ENCODE assay signal across 8 cellular contexts in the genomic region with DNA sequence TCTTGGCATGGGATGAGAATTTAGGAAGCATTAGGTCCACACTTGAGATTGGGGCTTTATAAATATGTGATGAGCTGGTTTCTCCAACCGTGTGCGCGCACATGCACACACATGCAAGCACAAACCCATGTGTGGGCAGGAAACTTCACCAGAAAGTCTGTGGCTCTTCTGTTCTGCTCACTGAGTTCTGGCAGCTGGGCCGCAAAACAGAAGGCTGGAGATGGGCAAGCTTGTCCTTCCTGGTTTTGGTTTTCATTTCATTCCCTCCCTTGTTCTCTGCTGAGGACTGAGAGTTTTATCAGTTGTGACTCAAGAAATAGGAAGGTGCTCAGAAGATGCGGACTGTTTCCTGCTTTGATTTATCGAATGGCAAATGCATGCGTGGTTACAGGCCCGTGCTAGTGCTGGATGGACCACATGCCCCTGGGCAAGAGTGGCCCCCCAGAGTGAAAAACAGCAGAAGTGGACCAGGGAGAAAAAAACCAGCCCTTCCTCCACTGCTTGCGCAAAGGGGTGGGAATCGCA. TPM values are rescaled to one million over a fixed set of nuclear protein-coding genes. Genes with fewer than 3 reads are reported as not detected.
A peak's percentile ranks its signal among the peaks of the same experiment; 100 is the strongest.
DNase-seq lines count a peak whose midpoint lies in the region; ATAC-seq and TF ChIP-seq lines count a peak whose summit lies in the region.

No MANE protein-coding gene starts in this region.

- H3K27me3 ChIP-seq in MG63: no peaks in the 10 kb centered on the region

- H3K9me3 Mint-ChIP-seq in T-helper 1 cell treated with Interleukin-12 subunit alpha and Interleukin-12 subunit beta and Interleukin-4 antibody, amounts not matched to agents 30 μg/mL and 1 μg/mL, for 36 hours: no peaks in the 10 kb centered on the region
- peaks cover 10% of the 10 kb centered on the region for H3K9me3 Mint-ChIP-seq in glutamatergic neuron (ENCODE audit: unreplicated experiment)
- no peaks in the 10 kb centered on the region for H3K9me3 Mint-ChIP-seq in stimulated activated effector memory CD8-positive, alpha-beta T cell treated with anti-CD3 and anti-CD28 coated beads, Interleukin-12 subunit alpha, Interleukin-12 subunit beta, amount 100 ng/mL, for 72 hours
- no peaks in the 10 kb centered on the region for H3K9me3 Mint-ChIP-seq in type B pancreatic cell

- no peaks in the 10 kb centered on the region for H3K9me3 ChIP-seq in MG63

- DNase-seq in glutamatergic neuron: no peak
- DNase-seq in stimulated activated effector memory CD8-positive, alpha-beta T cell treated with anti-CD3 and anti-CD28 coated beads, Interleukin-12 subunit alpha, Interleukin-12 subunit beta, amount 100 ng/mL, for 72 hours (ENCODE audit: low spot score in 2 of 2): no peak
- DNase-seq in type B pancreatic cell (ENCODE audit: extremely low spot score, unreplicated experiment): no peak
- DNase-seq in NCI-H128 (lab: John Stamatoyannopoulos, UW; ENCODE audit: unreplicated experiment): no peak
- no peak for DNase-seq in MG63

- H3K36me3 Mint-ChIP-seq in T-helper 1 cell treated with Interleukin-12 subunit alpha and Interleukin-12 subunit beta and Interleukin-4 antibody, amounts not matched to agents 30 μg/mL and 1 μg/mL, for 36 hours (ENCODE audit: low read depth): peaks cover 29% of the 10 kb centered on the region
- H3K36me3 Mint-ChIP-seq in glutamatergic neuron (ENCODE audit: unreplicated experiment): no peaks in the 10 kb centered on the region
- H3K36me3 Mint-ChIP-seq in stimulated activated effector memory CD8-positive, alpha-beta T cell treated with anti-CD3 and anti-CD28 coated beads, Interleukin-12 subunit alpha, Interleukin-12 subunit beta, amount 100 ng/mL, for 72 hours: peaks cover 96% of the 10 kb centered on the region
- peaks cover 18% of the 10 kb centered on the region for H3K36me3 Mint-ChIP-seq in type B pancreatic cell

- ATAC-seq in GM18517 (IDR thresholded peaks at IDR 0.05; ENCODE audit: unreplicated experiment) (peak; percentile 57), HG02678 (IDR thresholded peaks at IDR 0.05; ENCODE audit: unreplicated experiment) (peak; percentile 61)
- ATAC-seq in stimulated activated effector memory CD8-positive, alpha-beta T cell treated with anti-CD3 and anti-CD28 coated beads, Interleukin-12 subunit alpha, Interleukin-12 subunit beta, amount 100 ng/mL, for 72 hours: peak; percentile 29

- peak overlapping the region; percentile 87 for H3K27ac Mint-ChIP-seq in T-helper 1 cell treated with Interleukin-12 subunit alpha and Interleukin-12 subunit beta and Interleukin-4 antibody, amounts not matched to agents 30 μg/mL and 1 μg/mL, for 36 hours
- H3K27ac Mint-ChIP-seq in glutamatergic neuron (ENCODE audit: unreplicated experiment) (peak overlapping the region; percentile 87), type B pancreatic cell (no peak overlapping the region)
- H3K27ac Mint-ChIP-seq in stimulated activated effector memory CD8-positive, alpha-beta T cell treated with anti-CD3 and anti-CD28 coated beads, Interleukin-12 subunit alpha, Interleukin-12 subunit beta, amount 100 ng/mL, for 72 hours: peak overlapping the region; percentile 84

- H3K27me3 Mint-ChIP-seq in T-helper 1 cell treated with Interleukin-12 subunit alpha and Interleukin-12 subunit beta and Interleukin-4 antibody, amounts not matched to agents 30 μg/mL and 1 μg/mL, for 36 hours (ENCODE audit: low read depth): no peaks in the 10 kb centered on the region
- peaks cover 7% of the 10 kb centered on the region for H3K27me3 Mint-ChIP-seq in glutamatergic neuron (ENCODE audit: unreplicated experiment)
- no peaks in the 10 kb centered on the region for H3K27me3 Mint-ChIP-seq in type B pancreatic cell

- TF ChIP-seq CTCF in glutamatergic neuron (IDR thresholded peaks at IDR 0.05; ENCODE audit: partially characterized antibody, unreplicated experiment): no peak
- no peak for TF ChIP-seq CTCF in type B pancreatic cell (conservative IDR thresholded peaks at IDR 0.05)

- H3K36me3 ChIP-seq in MG63: peaks cover 64% of the 10 kb centered on the region

- no peak overlapping the region for H3K4me3 ChIP-seq in MG63

- H3K4me3 Mint-ChIP-seq in T-helper 1 cell treated with Interleukin-12 subunit alpha and Interleukin-12 subunit beta and Interleukin-4 antibody, amounts not matched to agents 30 μg/mL and 1 μg/mL, for 36 hours: peak overlapping the region; percentile 73
- H3K4me3 Mint-ChIP-seq in glutamatergic neuron (ENCODE audit: unreplicated experiment) (no peak overlapping the region), type B pancreatic cell (no peak overlapping the region)
- H3K4me3 Mint-ChIP-seq in stimulated activated effector memory CD8-positive, alpha-beta T cell treated with anti-CD3 and anti-CD28 coated beads, Interleukin-12 subunit alpha, Interleukin-12 subunit beta, amount 100 ng/mL, for 72 hours: peak overlapping the region; percentile 59

- H3K4me1 Mint-ChIP-seq in T-helper 1 cell treated with Interleukin-12 subunit alpha and Interleukin-12 subunit beta and Interleukin-4 antibody, amounts not matched to agents 30 μg/mL and 1 μg/mL, for 36 hours (ENCODE audit: low read depth): peaks cover 61% of the 10 kb centered on the region
- H3K4me1 Mint-ChIP-seq in glutamatergic neuron (ENCODE audit: low read depth, unreplicated experiment) (peaks cover 34% of the 10 kb centered on the region), type B pancreatic cell (ENCODE audit: unreplicated experiment) (peaks cover 44% of the 10 kb centered on the region)
- peaks cover 70% of the 10 kb centered on the region for H3K4me1 Mint-ChIP-seq in stimulated activated effector memory CD8-positive, alpha-beta T cell treated with anti-CD3 and anti-CD28 coated beads, Interleukin-12 subunit alpha, Interleukin-12 subunit beta, amount 100 ng/mL, for 72 hours

RNA-seq across cellular contexts. Expression of a gene that starts 14.1 kb away (rescaled TPM):
- total RNA-seq in glutamatergic neuron (ENCODE audit: unreplicated experiment) (5.7 TPM), type B pancreatic cell (ENCODE audit: low replicate concordance) (10.4 and 11.2 TPM in 2 replicates)
- total RNA-seq in MG63 (2014; rRNA removed; shearing (Covaris generic); ENCODE audit: low replicate concordance): 13.4 and 18.7 TPM in 2 replicates

RNA-seq across cellular contexts. Expression of a gene that starts 40.8 kb away (rescaled TPM):
- total RNA-seq in glutamatergic neuron (ENCODE audit: unreplicated experiment) (not detected), type B pancreatic cell (ENCODE audit: low replicate concordance) (not detected in 2 replicates)
- not detected in 2 replicates for total RNA-seq in MG63 (2014; rRNA removed; shearing (Covaris generic); ENCODE audit: low replicate concordance)

Comparison
In these comparisons a context has a peak if more than half of its experiments do, and no peak if none do; other contexts are left out.
1. H3K4me3 Mint-ChIP-seq: peak in T-helper 1 cell treated with Interleukin-12 subunit alpha and Interleukin-12 subunit beta and Interleukin-4 antibody, amounts not matched to agents 30 μg/mL and 1 μg/mL, for 36 hours (single experiment) and stimulated activated effector memory CD8-positive, alpha-beta T cell treated with anti-CD3 and anti-CD28 coated beads, Interleukin-12 subunit alpha, Interleukin-12 subunit beta, amount 100 ng/mL, for 72 hours (single experiment); none in glutamatergic neuron (single experiment) and type B pancreatic cell (single experiment).
2. Peak in every context shown above with its lines, with median percentiles within 50 percentile points of each other: ATAC-seq.